In genomic region chr3:32577174-32577573, GRCh38 we compare ENCODE assay signal across 11 cellular contexts. TPM values are rescaled to one million over a fixed set of nuclear protein-coding genes. Genes with fewer than 3 reads are reported as not detected.
A peak's percentile ranks its signal among the peaks of the same experiment; 100 is the strongest.
DNase-seq lines count a peak whose midpoint lies in the region; ATAC-seq, FAIRE-seq and TF ChIP-seq lines count a peak whose summit lies in the region.
"Had no signal": no experiment of that assay in that cellular context is flagged by ENCODE, and none has a peak within 500 bp of the region (broad histone marks: within the 10 kb centered on the region; RNA-seq: fewer than 3 reads in every experiment).

No MANE protein-coding gene starts in this region.

- FAIRE-seq in urothelium cell line (lab: Jason Lieb, UNC), result no peak

- H3K4me1 Mint-ChIP-seq in activated CD4-positive, alpha-beta T cell treated with anti-CD3 and anti-CD28 coated beads, Interleukin-2, amount 10 ng/mL, durations not matched to agents 24 days and 14 days, result peaks cover 10% of the 10 kb centered on the region

- H3K4me1 ChIP-seq in colonic mucosa, result no peaks in the 10 kb centered on the region
- H3K4me1 ChIP-seq in lower lobe of right lung, result peaks cover 19% of the 10 kb centered on the region

- no peak overlapping the region for H3K27ac Mint-ChIP-seq in activated CD4-positive, alpha-beta T cell treated with anti-CD3 and anti-CD28 coated beads, Interleukin-2, amount 10 ng/mL, durations not matched to agents 24 days and 14 days
- H3K27ac Mint-ChIP-seq: activated naive CD4-positive, alpha-beta T cell treated with anti-CD3 and anti-CD28 coated beads for 36 hours had no signal

- H3K4me3 Mint-ChIP-seq in activated CD4-positive, alpha-beta T cell treated with anti-CD3 and anti-CD28 coated beads, Interleukin-2, amount 10 ng/mL, durations not matched to agents 24 days and 14 days, result no peak overlapping the region

- H3K9me3 Mint-ChIP-seq in activated CD4-positive, alpha-beta T cell treated with anti-CD3 and anti-CD28 coated beads, Interleukin-2, amount 10 ng/mL, durations not matched to agents 24 days and 14 days, result peaks cover 3% of the 10 kb centered on the region
- H3K9me3 Mint-ChIP-seq: activated naive CD4-positive, alpha-beta T cell treated with anti-CD3 and anti-CD28 coated beads for 36 hours; T-helper 1 cell treated with Interleukin-12 subunit alpha and Interleukin-12 subunit beta and Interleukin-4 antibody, amounts not matched to agents 30 μg/mL and 1 μg/mL, for 36 hours had no signal

- intact Hi-C loops in Right ventricle myocardium inferior (cut with DNase I) (no loop called here), cardiac septum (cut with DNase I) (loop anchor here (2.0 kb wide), 1 partner anchor 20 kb away; no protein-coding TSS in a partner anchor), colonic mucosa (cut with DNase I) (no loop called here), lower lobe of right lung (cut with DNase I) (no loop called here)
- intact Hi-C loops in activated CD4-positive, alpha-beta T cell treated with anti-CD3 and anti-CD28 coated beads, Interleukin-2, amount 10 ng/mL, durations not matched to agents 24 days and 14 days (cut with micrococcal nuclease), result loop anchor here (10.0 kb wide), 1 partner anchor 472 kb away; the partner anchor contains the start of gene GPD1L

- H3K9ac ChIP-seq in colonic mucosa (ENCODE audit: low read depth in 2 of 2, low read length in 2 of 2), result no peak overlapping the region

- peak; percentile 67 for ATAC-seq in Right ventricle myocardium inferior
- peak in 1 of 2 donors; percentile 35 for ATAC-seq in lower lobe of right lung

- H3K27ac ChIP-seq in colonic mucosa, result peak overlapping the region; percentile 40
- peak overlapping the region; percentile 19 for H3K27ac ChIP-seq in lower lobe of right lung
- H3K27ac ChIP-seq in caudate nucleus (ENCODE audit: low read depth, low read length), result no peak overlapping the region

- H3K4me3 ChIP-seq in colonic mucosa (no peak overlapping the region), lower lobe of right lung (no peak overlapping the region)

- DNase-seq in Right ventricle myocardium inferior (ENCODE audit: missing footprints) (no peak), cardiac septum (ENCODE audit: low spot score) (no peak), colonic mucosa (no peak), lower lobe of right lung (no peak), urothelium cell line (ENCODE audit: low spot score) (no peak), caudate nucleus (lab: John Stamatoyannopoulos, UW) (no peak), midbrain (lab: John Stamatoyannopoulos, UW) (no peak)
- no peak for DNase-seq in activated CD4-positive, alpha-beta T cell treated with anti-CD3 and anti-CD28 coated beads, Interleukin-2, amount 10 ng/mL, durations not matched to agents 24 days and 14 days

- no peaks in the 10 kb centered on the region for H3K36me3 Mint-ChIP-seq in activated CD4-positive, alpha-beta T cell treated with anti-CD3 and anti-CD28 coated beads, Interleukin-2, amount 10 ng/mL, durations not matched to agents 24 days and 14 days (ENCODE audit: low read depth)
- H3K36me3 Mint-ChIP-seq: activated CD4-positive, alpha-beta memory T cell treated with anti-CD3 and anti-CD28 coated beads for 36 hours had no signal

- no peaks in the 10 kb centered on the region for H3K27me3 ChIP-seq in colonic mucosa
- H3K27me3 ChIP-seq in lower lobe of right lung (ENCODE audit: low read depth), result no peaks in the 10 kb centered on the region

- TF ChIP-seq CTCF in colonic mucosa (IDR thresholded peaks at IDR 0.05) (no peak), lower lobe of right lung (IDR thresholded peaks at IDR 0.05) (no peak)

- H3K36me3 ChIP-seq in colonic mucosa (no peaks in the 10 kb centered on the region), lower lobe of right lung (no peaks in the 10 kb centered on the region)

- no peaks in the 10 kb centered on the region for H3K9me3 ChIP-seq in colonic mucosa
- H3K9me3 ChIP-seq in lower lobe of right lung, result no peaks in the 10 kb centered on the region

- H3K27me3 Mint-ChIP-seq in activated CD4-positive, alpha-beta T cell treated with anti-CD3 and anti-CD28 coated beads, Interleukin-2, amount 10 ng/mL, durations not matched to agents 24 days and 14 days, result no peaks in the 10 kb centered on the region
- H3K27me3 Mint-ChIP-seq: activated CD4-positive, alpha-beta memory T cell treated with anti-CD3 and anti-CD28 coated beads for 36 hours had no signal

RNA-seq across cellular contexts. Expression of gene DYNC1LI1, which starts 6.5 kb away (rescaled TPM):
- total RNA-seq in Right ventricle myocardium inferior (53.6 TPM), cardiac septum (56.8 TPM), colonic mucosa (10 to 100 TPM; 19.0 to 21.6 TPM), lower lobe of right lung (35.6 TPM)
- 35.4 and 40.1 TPM in 2 replicates for total RNA-seq in activated CD4-positive, alpha-beta T cell treated with anti-CD3 and anti-CD28 coated beads, Interleukin-2, amount 10 ng/mL, durations not matched to agents 24 days and 14 days

Comparison
In these comparisons a context has a peak if more than half of its experiments do, and no peak if none do; other contexts are left out.
1. intact Hi-C loops: an anchor here in cardiac septum (2.0 kb wide) and activated CD4-positive, alpha-beta T cell treated with anti-CD3 and anti-CD28 coated beads, Interleukin-2, amount 10 ng/mL, durations not matched to agents 24 days and 14 days (10.0 kb wide); none called in Right ventricle myocardium inferior, colonic mucosa and lower lobe of right lung.